Comparison of ENCODE assay signal across 8 cellular contexts in the genomic region with DNA sequence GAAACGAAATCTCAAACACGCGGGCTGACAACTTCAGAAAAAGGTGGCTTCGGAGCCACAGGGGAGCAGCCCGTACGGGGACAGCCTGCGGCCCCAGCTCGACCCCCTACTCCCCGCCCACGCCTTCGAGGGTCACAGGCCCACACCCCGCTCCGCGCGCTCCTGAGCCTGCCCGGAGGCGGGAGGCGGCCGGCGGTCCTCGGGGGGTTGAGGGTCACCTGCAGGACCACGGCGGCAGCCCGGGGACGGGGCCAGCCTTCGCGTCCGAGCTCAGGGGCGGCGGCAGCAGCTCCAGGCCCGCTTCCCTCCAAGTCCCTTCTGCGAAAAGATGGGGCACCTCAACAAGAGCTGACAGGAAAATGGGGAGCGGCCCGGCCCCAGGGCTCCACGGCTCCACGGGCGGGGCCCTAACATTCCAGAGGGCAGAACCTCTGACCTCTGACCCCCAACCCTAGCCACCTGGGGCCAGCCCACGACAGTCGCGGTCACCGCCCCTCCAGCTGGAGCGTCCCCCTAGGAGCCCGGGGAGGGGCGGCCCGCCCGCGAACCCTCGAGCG. TPM values are rescaled to one million over a fixed set of nuclear protein-coding genes. Genes with fewer than 3 reads are reported as not detected.
DNase-seq lines count a peak whose midpoint lies in the region; ATAC-seq and TF ChIP-seq lines count a peak whose summit lies in the region.

No MANE protein-coding gene starts in this region.

- H3K9me3 Mint-ChIP-seq in CD14-positive monocyte = peaks cover 0 to 2% (median 0%) of the 10 kb centered on the region in 7 donors
- H3K9me3 Mint-ChIP-seq in activated CD4-positive, alpha-beta memory T cell treated with anti-CD3 and anti-CD28 coated beads for 36 hours = no peaks in the 10 kb centered on the region

- peaks cover 0 to 10% (median 6%) of the 10 kb centered on the region in 3 donors for H3K27me3 Mint-ChIP-seq in CD14-positive monocyte (ENCODE audit: low read depth in 3 of 3)
- H3K27me3 Mint-ChIP-seq in activated CD4-positive, alpha-beta memory T cell treated with anti-CD3 and anti-CD28 coated beads for 36 hours = no peaks in the 10 kb centered on the region

- CTCF ChIA-PET in activated CD4-positive, alpha-beta memory T cell treated with anti-CD3 and anti-CD28 coated beads for 36 hours (lab: Charles Lee) = interaction anchor here (0.7 to 2.1 kb wide), 5 partner anchors 23 to 628 kb away, joined by 4 to 20 read pairs (median 10); partner anchors contain the start of gene SYNM

- peaks cover 14 to 18% of the 10 kb centered on the region in 2 donors for H3K36me3 Mint-ChIP-seq in CD14-positive monocyte
- peaks cover 3% of the 10 kb centered on the region for H3K36me3 Mint-ChIP-seq in activated CD4-positive, alpha-beta memory T cell treated with anti-CD3 and anti-CD28 coated beads for 36 hours

- peak; percentile 18 for ATAC-seq in GM19043 (IDR thresholded peaks at IDR 0.05; ENCODE audit: low read depth, unreplicated experiment)
- ATAC-seq in HG03280 (IDR thresholded peaks at IDR 0.05; ENCODE audit: unreplicated experiment) = peak; percentile 21
- peak; percentile 25 to 31 for ATAC-seq in left cardiac atrium

- H3K27ac Mint-ChIP-seq in CD14-positive monocyte = peak overlapping the region in 2 of 7 donors; percentile 61 to 86
- H3K27ac Mint-ChIP-seq in activated CD4-positive, alpha-beta memory T cell treated with anti-CD3 and anti-CD28 coated beads for 36 hours = no peak overlapping the region

- H3K4me1 Mint-ChIP-seq in CD14-positive monocyte = peaks cover 17% of the 10 kb centered on the region
- peaks cover 11% of the 10 kb centered on the region for H3K4me1 Mint-ChIP-seq in activated CD4-positive, alpha-beta memory T cell treated with anti-CD3 and anti-CD28 coated beads for 36 hours (ENCODE audit: low read depth)

- POLR2A ChIA-PET in activated CD4-positive, alpha-beta memory T cell treated with anti-CD3 and anti-CD28 coated beads for 36 hours (lab: Charles Lee) = interaction anchor here (0.6 to 2.4 kb wide), 5 partner anchors 9 to 482 kb away, joined by 3 to 11 read pairs (median 5); partner anchors contain the start of genes LRRC28 and MEF2A

- intact Hi-C loops in CD14-positive monocyte (cut with micrococcal nuclease) = loop anchor here (10.0 kb wide), 4 partner anchors 192 to 1542 kb away; partner anchors contain the start of genes LRRC28 (in 1 of the 2) and SELENOS (in 1 of the 2)
- intact Hi-C loops in activated CD4-positive, alpha-beta memory T cell treated with anti-CD3 and anti-CD28 coated beads for 36 hours (cut with micrococcal nuclease) = loop anchor here (1.0 to 10.0 kb wide), 6 partner anchors 12 to 872 kb away; partner anchors contain the start of genes ASB7, LINS1 and LRRC28
- intact Hi-C loops in left cardiac atrium (cut with DNase I) = loop anchor here in 1 of 2 donors (5.0 kb wide), 1 partner anchor 460 kb away; no protein-coding TSS in a partner anchor

- H3K4me3 Mint-ChIP-seq in CD14-positive monocyte = peak overlapping the region; percentile 86 to 90
- H3K4me3 Mint-ChIP-seq in activated CD4-positive, alpha-beta memory T cell treated with anti-CD3 and anti-CD28 coated beads for 36 hours = peak overlapping the region; percentile 73

- DNase-seq in CD14-positive monocyte (ENCODE audit: low spot score) (peak; percentile 52), left cardiac atrium (no peak), retinal pigment epithelial cell (ENCODE audit: low read depth) (no peak), NCI-H128 (lab: John Stamatoyannopoulos, UW; ENCODE audit: unreplicated experiment) (no peak), NCI-H187 treated with DMSO at 0.1 percent for 48 hours (lab: John Stamatoyannopoulos, UW) (no peak)
- peak; percentile 23 for DNase-seq in activated CD4-positive, alpha-beta memory T cell treated with anti-CD3 and anti-CD28 coated beads for 36 hours

- peak overlapping the region; percentile 71 for H3K4me3 ChIP-seq in retinal pigment epithelial cell (ENCODE audit: low read length)

- no peak for TF ChIP-seq CTCF in CD14-positive monocyte (IDR thresholded peaks at IDR 0.05)
- no peak for TF ChIP-seq CTCF in retinal pigment epithelial cell (conservative IDR thresholded peaks at IDR 0.05; ENCODE audit: low read depth, low read length)

RNA-seq across cellular contexts. Expression of gene LYSMD4, which starts 0.4 kb away (rescaled TPM):
- 1 to 10 TPM; 1.1 to 2.5 TPM for polyA plus RNA-seq in CD14-positive monocyte
- 1 to 10 TPM; 5.2 to 7.6 TPM for total RNA-seq in activated CD4-positive, alpha-beta memory T cell treated with anti-CD3 and anti-CD28 coated beads for 36 hours
- total RNA-seq in left cardiac atrium = 10 to 100 TPM in 1 of 2 donors, 1 to 10 TPM in 1; 7.8 to 11.5 TPM

Comparison
In these comparisons a context has a peak if more than half of its experiments do, and no peak if none do; other contexts are left out.
1. DNase-seq: peak in CD14-positive monocyte (single experiment) and activated CD4-positive, alpha-beta memory T cell treated with anti-CD3 and anti-CD28 coated beads for 36 hours (single experiment); none in left cardiac atrium (single experiment), retinal pigment epithelial cell (single experiment), NCI-H128 (single experiment) and NCI-H187 treated with DMSO at 0.1 percent for 48 hours (single experiment).
2. Peak in every context shown above with its lines, with median percentiles within 50 percentile points of each other: ATAC-seq.